ENCODE assay signal across 17 cellular contexts in genomic region chr15:71677766-71678165, GRCh38.
DNase-seq lines count a peak whose midpoint lies in the region; ATAC-seq lines count a peak whose summit lies in the region.
"Had no signal": no experiment of that assay in that cellular context is flagged by ENCODE, and none has a peak within 500 bp of the region (broad histone marks: within the 10 kb centered on the region; RNA-seq: fewer than 3 reads in every experiment).

No MANE protein-coding gene starts in this region.

- peaks cover 3% of the 10 kb centered on the region for H3K9me3 Mint-ChIP-seq in activated CD4-positive, alpha-beta T cell treated with anti-CD3 and anti-CD28 coated beads, Interleukin-2, amount 10 ng/mL, durations not matched to agents 24 days and 14 days
- no peaks in the 10 kb centered on the region for H3K9me3 Mint-ChIP-seq in stimulated activated effector memory CD8-positive, alpha-beta T cell treated with anti-CD3 and anti-CD28 coated beads, Interleukin-12 subunit alpha, Interleukin-12 subunit beta, amount 100 ng/mL, for 72 hours
- H3K9me3 Mint-ChIP-seq: activated B cell treated with CpG ODN at 0.5 μM for 24 hours, T-cell had no signal

- H3K36me3 Mint-ChIP-seq in activated CD4-positive, alpha-beta T cell treated with anti-CD3 and anti-CD28 coated beads, Interleukin-2, amount 10 ng/mL, durations not matched to agents 24 days and 14 days (ENCODE audit: low read depth), result no peaks in the 10 kb centered on the region
- no peaks in the 10 kb centered on the region for H3K36me3 Mint-ChIP-seq in stimulated activated effector memory CD8-positive, alpha-beta T cell treated with anti-CD3 and anti-CD28 coated beads, Interleukin-12 subunit alpha, Interleukin-12 subunit beta, amount 100 ng/mL, for 72 hours
- H3K36me3 Mint-ChIP-seq: CD14-positive monocyte, T-cell had no signal

- H3K4me3 Mint-ChIP-seq in activated CD4-positive, alpha-beta T cell treated with anti-CD3 and anti-CD28 coated beads, Interleukin-2, amount 10 ng/mL, durations not matched to agents 24 days and 14 days, result no peak overlapping the region
- H3K4me3 Mint-ChIP-seq in stimulated activated effector memory CD8-positive, alpha-beta T cell treated with anti-CD3 and anti-CD28 coated beads, Interleukin-12 subunit alpha, Interleukin-12 subunit beta, amount 100 ng/mL, for 72 hours, result peak overlapping the region; percentile 20
- H3K4me3 Mint-ChIP-seq: activated B cell treated with CpG ODN at 0.5 μM for 24 hours, CD14-positive monocyte, T-cell had no signal

- peaks cover 25% of the 10 kb centered on the region for H3K4me1 Mint-ChIP-seq in activated CD4-positive, alpha-beta T cell treated with anti-CD3 and anti-CD28 coated beads, Interleukin-2, amount 10 ng/mL, durations not matched to agents 24 days and 14 days
- H3K4me1 Mint-ChIP-seq in stimulated activated effector memory CD8-positive, alpha-beta T cell treated with anti-CD3 and anti-CD28 coated beads, Interleukin-12 subunit alpha, Interleukin-12 subunit beta, amount 100 ng/mL, for 72 hours, result peaks cover 9% of the 10 kb centered on the region
- H3K4me1 Mint-ChIP-seq: activated B cell treated with CpG ODN at 0.5 μM for 24 hours, CD14-positive monocyte had no signal

- H3K27me3 Mint-ChIP-seq in activated CD4-positive, alpha-beta T cell treated with anti-CD3 and anti-CD28 coated beads, Interleukin-2, amount 10 ng/mL, durations not matched to agents 24 days and 14 days, result peaks cover 3% of the 10 kb centered on the region

- H3K27ac Mint-ChIP-seq in activated CD4-positive, alpha-beta T cell treated with anti-CD3 and anti-CD28 coated beads, Interleukin-2, amount 10 ng/mL, durations not matched to agents 24 days and 14 days, result peak overlapping the region; percentile 8
- no peak overlapping the region for H3K27ac Mint-ChIP-seq in stimulated activated effector memory CD8-positive, alpha-beta T cell treated with anti-CD3 and anti-CD28 coated beads, Interleukin-12 subunit alpha, Interleukin-12 subunit beta, amount 100 ng/mL, for 72 hours
- H3K27ac Mint-ChIP-seq: activated B cell treated with CpG ODN at 0.5 μM for 24 hours, CD14-positive monocyte, T-cell had no signal

- peak; percentile 37 for DNase-seq in activated CD4-positive, alpha-beta T cell treated with anti-CD3 and anti-CD28 coated beads, Interleukin-2, amount 10 ng/mL, durations not matched to agents 24 days and 14 days
- DNase-seq in activated CD4-positive, alpha-beta T cell treated with anti-CD3 and anti-CD28 coated beads, Interleukin-2, amount 50 U/mL, for 4 hours, result no peak
- peak; percentile 38 for DNase-seq in NCI-H82 treated with DMSO at 0.1 percent for 48 hours (lab: John Stamatoyannopoulos, UW; ENCODE audit: unreplicated experiment)
- peak; percentile 57 for DNase-seq in left kidney (ENCODE audit: low read depth, low spot score)
- peak in 1 of 2 donors; percentile 23 for DNase-seq in stimulated activated effector memory CD8-positive, alpha-beta T cell treated with anti-CD3 and anti-CD28 coated beads, Interleukin-12 subunit alpha, Interleukin-12 subunit beta, amount 100 ng/mL, for 72 hours (ENCODE audit: low spot score in 2 of 2)
- DNase-seq in medulla oblongata (ENCODE audit: extremely low spot score), result no peak
- DNase-seq in middle frontal gyrus (ENCODE audit: extremely low spot score, low spot score), result no peak
- DNase-seq: activated B cell treated with CpG ODN at 0.5 μM for 24 hours, activated gamma-delta T cell treated with Interleukin-2 at 50 U/mL for 16 hours, colonic mucosa, DMS79 treated with DMSO at 0.1 percent for 48 hours, NCI-H2081, NCI-H69, T-cell, upper lobe of left lung had no signal

- intact Hi-C loops in activated CD4-positive, alpha-beta T cell treated with anti-CD3 and anti-CD28 coated beads, Interleukin-2, amount 10 ng/mL, durations not matched to agents 24 days and 14 days (cut with micrococcal nuclease), result no loop called here

- ATAC-seq in stimulated activated effector memory CD8-positive, alpha-beta T cell treated with anti-CD3 and anti-CD28 coated beads, Interleukin-12 subunit alpha, Interleukin-12 subunit beta, amount 100 ng/mL, for 72 hours, result no peak
- ATAC-seq in HG03521 (IDR thresholded peaks at IDR 0.05; ENCODE audit: unreplicated experiment), result no peak
- ATAC-seq: T-cell had no signal

Comparison
In these comparisons a context has a peak if more than half of its experiments do, and no peak if none do; other contexts are left out.
1. DNase-seq: peak in activated CD4-positive, alpha-beta T cell treated with anti-CD3 and anti-CD28 coated beads, Interleukin-2, amount 10 ng/mL, durations not matched to agents 24 days and 14 days (single experiment), NCI-H82 treated with DMSO at 0.1 percent for 48 hours (single experiment) and left kidney (single experiment); none in activated CD4-positive, alpha-beta T cell treated with anti-CD3 and anti-CD28 coated beads, Interleukin-2, amount 50 U/mL, for 4 hours (0 of 2), medulla oblongata (single experiment) and middle frontal gyrus (single experiment).